In genomic region chr3:72811551-72811950, GRCh38 we compare ENCODE assay signal across 28 cellular contexts. TPM values are rescaled to one million over a fixed set of nuclear protein-coding genes. Genes with fewer than 3 reads are reported as not detected.
DNase-seq lines count a peak whose midpoint lies in the region; ATAC-seq, FAIRE-seq and TF ChIP-seq lines count a peak whose summit lies in the region.
"Had no signal": no experiment of that assay in that cellular context is flagged by ENCODE, and none has a peak within 500 bp of the region (broad histone marks: within the 10 kb centered on the region; RNA-seq: fewer than 3 reads in every experiment).

No MANE protein-coding gene starts in this region.

- TF ChIP-seq CTCF in 22Rv1 (IDR thresholded peaks at IDR 0.05) (0 out of 2 replicates have a peak, but pooled peaks have one; percentile 11), astrocyte (IDR thresholded peaks at IDR 0.05; ENCODE audit: insufficient read depth, low read depth, low read length) (no peak), gastroesophageal sphincter (IDR thresholded peaks at IDR 0.05) (no peak), kidney (IDR thresholded peaks at IDR 0.05; ENCODE audit: borderline replicate concordance, extremely low read depth, insufficient read depth) (no peak)

- H3K4me3 ChIP-seq in HUES6 (ENCODE audit: low read depth, low read length) = no peak overlapping the region
- H3K4me3 ChIP-seq in astrocyte (ENCODE audit: insufficient read depth, low read depth, low read length) = no peak overlapping the region
- H3K4me3 ChIP-seq in iPS-20b (ENCODE audit: low read length) = no peak overlapping the region; the same call in 1 of the 2 replicates
- H3K4me3 ChIP-seq in gastroesophageal sphincter = no peak overlapping the region
- H3K4me3 ChIP-seq in kidney (ENCODE audit: low read length in 2 of 2) = no peak overlapping the region
- H3K4me3 ChIP-seq: BLaER1, esophagus squamous epithelium, sigmoid colon, SJCRH30 had no signal

- ATAC-seq in gastroesophageal sphincter (no peak), GM18520 (IDR thresholded peaks at IDR 0.05; ENCODE audit: unreplicated experiment) (no peak)
- ATAC-seq: left lobe of liver; natural killer cell treated with Interleukin-12 subunit alpha and Interleukin-12 subunit beta and Interleukin-15 and Interleukin-18, amount 100 ng/mL, for 72 hours had no signal

- peaks cover 6% of the 10 kb centered on the region for H3K4me1 Mint-ChIP-seq in astrocyte (ENCODE audit: low read depth, unreplicated experiment)

- TF ChIP-seq EP300 in gastroesophageal sphincter (IDR thresholded peaks at IDR 0.05) = no peak

- H3K9ac ChIP-seq in HUES6 (ENCODE audit: low read length) (no peak overlapping the region), astrocyte (ENCODE audit: low read length) (no peak overlapping the region), iPS-20b (ENCODE audit: low read depth, low read length) (no peak overlapping the region; the same call in 1 of the 2 replicates), kidney (ENCODE audit: low read length in 2 of 2) (no peak overlapping the region)
- H3K9ac ChIP-seq: BLaER1 had no signal

- H3K9me3 Mint-ChIP-seq in astrocyte (ENCODE audit: unreplicated experiment) = no peaks in the 10 kb centered on the region
- H3K9me3 Mint-ChIP-seq: activated naive CD4-positive, alpha-beta T cell treated with anti-CD3 and anti-CD28 coated beads, Interleukin-2, amount 50 U/mL, for 24 hours; natural killer cell treated with Interleukin-12 subunit alpha and Interleukin-12 subunit beta and Interleukin-15 and Interleukin-18, amount 100 ng/mL, for 72 hours had no signal

- no peaks in the 10 kb centered on the region for H3K36me3 ChIP-seq in HUES6 (ENCODE audit: control insufficient read depth, insufficient read depth, low read length)
- H3K36me3 ChIP-seq in astrocyte (ENCODE audit: insufficient read depth, low read length) = peaks cover 3% of the 10 kb centered on the region
- H3K36me3 ChIP-seq in iPS-20b (ENCODE audit: insufficient read depth, low read depth, low read length) = no peaks in the 10 kb centered on the region
- H3K36me3 ChIP-seq in gastroesophageal sphincter = peaks cover 0 to 9% of the 10 kb centered on the region in 2 donors
- peaks cover 0 to 4% of the 10 kb centered on the region in 2 donors for H3K36me3 ChIP-seq in kidney (ENCODE audit: control insufficient read depth in 1 of 2, insufficient read depth in 2 of 2, low read length in 2 of 2)
- H3K36me3 ChIP-seq: sigmoid colon, SJCRH30 had no signal

- DNase-seq in astrocyte (ENCODE audit: low read depth) = no peak
- DNase-seq in activated CD8-positive, alpha-beta memory T cell treated with anti-CD3 and anti-CD28 coated beads, Interleukin-2, amount 50 U/mL, for 4 hours = no peak
- no peak for DNase-seq in kidney
- DNase-seq: activated CD4-positive, alpha-beta T cell treated with anti-CD3 and anti-CD28 coated beads for 48 hours; aorta; cerebellar nuclear complex; effector CD4-positive, alpha-beta T cell; EL; esophagus squamous epithelium; midbrain; MM.1S; NCI-H1436 treated with DMSO at 0.1 percent for 48 hours; NCI-H526 treated with DMSO at 0.1 percent for 48 hours; posterior cingulate gyrus; sigmoid colon; SJCRH30; stimulated activated CD8-positive, alpha-beta memory T cell treated with anti-CD3 and anti-CD28 coated beads, Interleukin-4, amount 100 ng/mL, for 48 hours; T-helper 1 cell; trophoblast cell had no signal

- H3K79me2 ChIP-seq in astrocyte (ENCODE audit: insufficient read depth, low read length) = no peaks in the 10 kb centered on the region

- H3K4me2 ChIP-seq in astrocyte (ENCODE audit: low read length) = no peak overlapping the region
- H3K4me2 ChIP-seq: BLaER1 had no signal

- no peak for TF ChIP-seq POLR2A in gastroesophageal sphincter (IDR thresholded peaks at IDR 0.05)

- FAIRE-seq in astrocyte (lab: Jason Lieb, UNC) = peak; percentile 34
- FAIRE-seq in kidney (lab: Jason Lieb, UNC) = no peak

- 93 to 100% methylated on average over 1 of the region's 1 CpG for WGBS in gastroesophageal sphincter (ENCODE audit: low coverage in 1 of 2), 2 donors

- no peak overlapping the region for H3K27ac ChIP-seq in 22Rv1
- H3K27ac ChIP-seq in HUES6 (ENCODE audit: low read depth, low read length) = 0 out of 2 replicates have a peak overlapping the region, but pooled peaks have one; percentile 1
- H3K27ac ChIP-seq in astrocyte (ENCODE audit: low read depth, low read length) = no peak overlapping the region
- peak overlapping the region; percentile 30 for H3K27ac ChIP-seq in iPS-20b (ENCODE audit: low read length)
- H3K27ac ChIP-seq in gastroesophageal sphincter = no peak overlapping the region
- H3K27ac ChIP-seq in kidney (ENCODE audit: low read depth in 2 of 2, low read length in 2 of 2) = no peak overlapping the region
- H3K27ac ChIP-seq: BLaER1, esophagus squamous epithelium, sigmoid colon, SJCRH30 had no signal

- H3K4me1 ChIP-seq in HUES6 (ENCODE audit: control insufficient read depth, insufficient read depth, low read length) (peaks cover 37% of the 10 kb centered on the region), astrocyte (ENCODE audit: insufficient read depth, low read length) (no peaks in the 10 kb centered on the region), iPS-20b (ENCODE audit: insufficient read depth, low read length) (peaks cover 33% of the 10 kb centered on the region), gastroesophageal sphincter (peaks cover 0 to 34% (median 3%) of the 10 kb centered on the region in 3 donors), kidney (ENCODE audit: control insufficient read depth in 1 of 2, insufficient read depth in 1 of 2, low read depth in 1 of 2, low read length in 2 of 2) (peaks cover 0 to 7% of the 10 kb centered on the region in 2 donors)
- H3K4me1 ChIP-seq: esophagus squamous epithelium, SJCRH30 had no signal

- H3K9me3 ChIP-seq in HUES6 (ENCODE audit: control insufficient read depth, insufficient read depth, low read depth, low read length) (no peaks in the 10 kb centered on the region), astrocyte (ENCODE audit: insufficient read depth, low read depth, low read length) (no peaks in the 10 kb centered on the region), iPS-20b (ENCODE audit: insufficient read depth, low read depth, low read length) (no peaks in the 10 kb centered on the region), gastroesophageal sphincter (no peaks in the 10 kb centered on the region), kidney (ENCODE audit: control insufficient read depth in 1 of 2, low read length in 2 of 2) (no peaks in the 10 kb centered on the region)
- H3K9me3 ChIP-seq: BLaER1, esophagus squamous epithelium, sigmoid colon, SJCRH30 had no signal

- intact Hi-C loops in kidney (cut with DNase I) = no loop called here

- H3K27ac Mint-ChIP-seq in astrocyte (ENCODE audit: unreplicated experiment) = no peak overlapping the region
- H3K27ac Mint-ChIP-seq: activated naive CD4-positive, alpha-beta T cell treated with anti-CD3 and anti-CD28 coated beads, Interleukin-2, amount 50 U/mL, for 24 hours; natural killer cell treated with Interleukin-12 subunit alpha and Interleukin-12 subunit beta and Interleukin-15 and Interleukin-18, amount 100 ng/mL, for 72 hours had no signal

- no peaks in the 10 kb centered on the region for H4K20me1 ChIP-seq in astrocyte (ENCODE audit: insufficient read depth, low read length)
- H4K20me1 ChIP-seq: BLaER1 had no signal

- H3K36me3 Mint-ChIP-seq in astrocyte (ENCODE audit: low read depth, unreplicated experiment) = peaks cover 6% of the 10 kb centered on the region

- H2AFZ ChIP-seq in astrocyte (ENCODE audit: low read depth, low read length) = no peak overlapping the region

- H3K4me3 Mint-ChIP-seq in astrocyte (ENCODE audit: unreplicated experiment) = no peak overlapping the region
- H3K4me3 Mint-ChIP-seq: activated naive CD4-positive, alpha-beta T cell treated with anti-CD3 and anti-CD28 coated beads, Interleukin-2, amount 50 U/mL, for 24 hours; natural killer cell treated with Interleukin-12 subunit alpha and Interleukin-12 subunit beta and Interleukin-15 and Interleukin-18, amount 100 ng/mL, for 72 hours had no signal

- H3K27me3 Mint-ChIP-seq in astrocyte (ENCODE audit: low read depth, unreplicated experiment) = no peaks in the 10 kb centered on the region
- H3K27me3 Mint-ChIP-seq: activated naive CD4-positive, alpha-beta T cell treated with anti-CD3 and anti-CD28 coated beads, Interleukin-2, amount 50 U/mL, for 24 hours; natural killer cell treated with Interleukin-12 subunit alpha and Interleukin-12 subunit beta and Interleukin-15 and Interleukin-18, amount 100 ng/mL, for 72 hours had no signal

- H3K27me3 ChIP-seq in HUES6 (ENCODE audit: control insufficient read depth, insufficient read depth, low read length) (no peaks in the 10 kb centered on the region), astrocyte (ENCODE audit: insufficient read depth, low read length) (no peaks in the 10 kb centered on the region), iPS-20b (ENCODE audit: insufficient read depth, low read length) (no peaks in the 10 kb centered on the region), gastroesophageal sphincter (no peaks in the 10 kb centered on the region)
- H3K27me3 ChIP-seq: BLaER1, esophagus squamous epithelium, sigmoid colon, SJCRH30 had no signal

RNA-seq across cellular contexts. Expression of gene SHQ1, which starts 36.7 kb away (rescaled TPM):
- total RNA-seq in astrocyte = 28.0 and 28.4 TPM in 2 replicates
- total RNA-seq in gastroesophageal sphincter = 10 to 100 TPM in 2 of 4 donors, 1 to 10 TPM in 2; 7.0 to 17.1 (median 11.2) TPM
- total RNA-seq in kidney = 23.1 TPM
- polyA plus RNA-seq in kidney (ENCODE audit: insufficient read depth, low read depth, low replicate concordance) = 8.1 TPM

Comparison
In these comparisons a context has a peak if more than half of its experiments do, and no peak if none do; other contexts are left out.
1. H3K27ac ChIP-seq: peak in HUES6 (single experiment) and iPS-20b (single experiment); none in 22Rv1 (single experiment), astrocyte (single experiment), gastroesophageal sphincter (0 of 4) and kidney (0 of 2).